ENCODE assay signal across 35 cellular contexts in genomic region chr13:26956532-26957142, GRCh38.
A peak's percentile ranks its signal among the peaks of the same experiment; 100 is the strongest.
DNase-seq lines count a peak whose midpoint lies in the region; ATAC-seq and TF ChIP-seq lines count a peak whose summit lies in the region.
"Had no signal": no experiment of that assay in that cellular context is flagged by ENCODE, and none has a peak within 500 bp of the region (broad histone marks: within the 10 kb centered on the region; RNA-seq: fewer than 3 reads in every experiment).

No MANE protein-coding gene starts in this region.

- no peaks in the 10 kb centered on the region for H3K4me1 Mint-ChIP-seq in activated CD4-positive, alpha-beta T cell treated with anti-CD3 and anti-CD28 coated beads for 36 hours
- no peaks in the 10 kb centered on the region for H3K4me1 Mint-ChIP-seq in endothelial cell (ENCODE audit: unreplicated experiment)
- H3K4me1 Mint-ChIP-seq: activated CD4-positive, alpha-beta memory T cell treated with anti-CD3 and anti-CD28 coated beads, Interleukin-2, amount 10 ng/mL, durations not matched to agents 7 days and 5 days; CD8-positive, alpha-beta memory T cell had no signal

- H3K9me2 ChIP-seq in HCT116 (ENCODE audit: insufficient read depth) = no peaks in the 10 kb centered on the region
- H3K9me2 ChIP-seq: SK-N-SH had no signal

- peaks cover 13% of the 10 kb centered on the region for H3K27me3 ChIP-seq in HCT116 (ENCODE audit: insufficient read depth, low read length)
- no peaks in the 10 kb centered on the region for H3K27me3 ChIP-seq in Peyer's patch
- H3K27me3 ChIP-seq in liver (ENCODE audit: control insufficient read depth in 4 of 4, insufficient read depth in 4 of 4, low read length in 3 of 4) = no peaks in the 10 kb centered on the region
- no peaks in the 10 kb centered on the region for H3K27me3 ChIP-seq in transverse colon
- H3K27me3 ChIP-seq: BE2C had no signal

- no peak overlapping the region for H2AFZ ChIP-seq in HCT116 (ENCODE audit: low read depth, low read length, poor library complexity, severe bottlenecking)

- no peaks in the 10 kb centered on the region for H3K36me3 Mint-ChIP-seq in activated CD4-positive, alpha-beta T cell treated with anti-CD3 and anti-CD28 coated beads for 36 hours (ENCODE audit: low read depth)
- no peaks in the 10 kb centered on the region for H3K36me3 Mint-ChIP-seq in endothelial cell (ENCODE audit: low read depth, unreplicated experiment)
- H3K36me3 Mint-ChIP-seq: CD8-positive, alpha-beta memory T cell had no signal

- BruUV-seq in HCT116 (replicated peaks; lab: Mats Ljungman, UMichigan) = no TSS peak

- in situ Hi-C loops in transverse colon (cut with MboI; ENCODE audit: low pct_ligation_motif_present in 1 of 4, low pct_unique_long_range_greater_than_20kb in 1 of 4, low sequenced_read_pairs in 3 of 4) = loop anchor here in 1 of 4 donors (10.0 kb wide), 1 partner anchor 1018 kb away; no protein-coding TSS in a partner anchor

- H3K79me2 ChIP-seq in HCT116 (ENCODE audit: insufficient read depth, low read length) = no peaks in the 10 kb centered on the region

- no peaks in the 10 kb centered on the region for H3K4me1 ChIP-seq in HCT116 (ENCODE audit: control insufficient read depth in 1 of 2, insufficient read depth in 2 of 2, low read length in 2 of 2)
- H3K4me1 ChIP-seq in Peyer's patch = peaks cover 0 to 62% (median 9%) of the 10 kb centered on the region in 4 donors
- H3K4me1 ChIP-seq in liver (ENCODE audit: control insufficient read depth in 4 of 4, insufficient read depth in 4 of 4, low read length in 3 of 4) = peaks cover 2 to 20% (median 7%) of the 10 kb centered on the region in 4 donors
- peaks cover 30 to 88% (median 52%) of the 10 kb centered on the region in 4 donors for H3K4me1 ChIP-seq in transverse colon
- H3K4me1 ChIP-seq: BE2C, esophagus squamous epithelium, lower lobe of right lung, suprapubic skin had no signal

- H3K9me3 ChIP-seq in HCT116 (ENCODE audit: control insufficient read depth in 1 of 2, insufficient read depth in 1 of 2, low read depth in 1 of 2, low read length in 2 of 2) (no peaks in the 10 kb centered on the region), Peyer's patch (no peaks in the 10 kb centered on the region), liver (ENCODE audit: control insufficient read depth in 4 of 4, low read length in 3 of 4) (no peaks in the 10 kb centered on the region), transverse colon (no peaks in the 10 kb centered on the region)
- H3K9me3 ChIP-seq: adrenal gland, BE2C, esophagus squamous epithelium, heart right ventricle, lower lobe of right lung, SK-N-SH, suprapubic skin had no signal

- H3K27ac ChIP-seq in HCT116 (ENCODE audit: low read depth, low read length) = no peak overlapping the region
- peak overlapping the region in 3 of 4 donors; percentile 40 to 75 (median 74) for H3K27ac ChIP-seq in Peyer's patch
- H3K27ac ChIP-seq in liver (ENCODE audit: low read depth in 1 of 2, low read length in 2 of 2) = no peak overlapping the region
- peak overlapping the region; percentile 81 to 91 (median 82) for H3K27ac ChIP-seq in transverse colon
- H3K27ac ChIP-seq: adrenal gland, esophagus squamous epithelium, heart right ventricle, lower lobe of right lung, skin epidermis, suprapubic skin had no signal

- CTCF ChIA-PET in HCT116 (lab: Charles Lee) = no interaction called here
- CTCF ChIA-PET in activated CD4-positive, alpha-beta T cell treated with anti-CD3 and anti-CD28 coated beads for 36 hours (lab: Charles Lee) = interaction anchor here (1.7 kb wide), 1 partner anchor 11 kb away, joined by 4 read pairs; no protein-coding TSS in a partner anchor

- peaks cover 2% of the 10 kb centered on the region for H3K27me3 Mint-ChIP-seq in activated CD4-positive, alpha-beta T cell treated with anti-CD3 and anti-CD28 coated beads for 36 hours
- H3K27me3 Mint-ChIP-seq in endothelial cell (ENCODE audit: unreplicated experiment) = peaks cover 7% of the 10 kb centered on the region

- POLR2A ChIA-PET in HCT116 (lab: Charles Lee) = no interaction called here
- POLR2A ChIA-PET in activated CD4-positive, alpha-beta T cell treated with anti-CD3 and anti-CD28 coated beads for 36 hours (lab: Charles Lee) = no interaction called here

- H4K20me1 ChIP-seq in HCT116 (ENCODE audit: insufficient read depth) = no peaks in the 10 kb centered on the region

- H3K4me3 Mint-ChIP-seq in activated CD4-positive, alpha-beta T cell treated with anti-CD3 and anti-CD28 coated beads for 36 hours = no peak overlapping the region
- H3K4me3 Mint-ChIP-seq in endothelial cell (ENCODE audit: unreplicated experiment) = no peak overlapping the region
- H3K4me3 Mint-ChIP-seq: activated CD4-positive, alpha-beta memory T cell treated with anti-CD3 and anti-CD28 coated beads, Interleukin-2, amount 10 ng/mL, durations not matched to agents 7 days and 5 days; activated naive CD4-positive, alpha-beta T cell treated with anti-CD3 and anti-CD28 coated beads for 36 hours; activated T-helper 1 cell treated with anti-CD3 and anti-CD28 coated beads, Interleukin-12 subunit alpha, Interleukin-12 subunit beta, Interleukin-2, Interleukin-4 antibody, amounts not matched to agents 30 ng/mL and 10 ng/mL and 1 ng/mL, durations not matched to agents 14 hours and 24 hours and 36 hours; CD8-positive, alpha-beta memory T cell; dendritic cell treated with granulocyte-macrophage colony-stimulating factor and Interleukin-4, amounts not matched to agents 40 ng/mL and 50 ng/mL, for 4 days; nephron; T-helper 1 cell treated with Interleukin-12 subunit alpha and Interleukin-12 subunit beta and Interleukin-4 antibody, amounts not matched to agents 30 μg/mL and 1 μg/mL, for 36 hours had no signal

- TF ChIP-seq POLR2A in HCT116 (IDR thresholded peaks at IDR 0.05; ENCODE audit: borderline replicate concordance, extremely low read depth, insufficient read depth, insufficient read length) = no peak
- TF ChIP-seq POLR2A in Peyer's patch (IDR thresholded peaks at IDR 0.05) = no peak
- no peak for TF ChIP-seq POLR2A in transverse colon (IDR thresholded peaks at IDR 0.05)

- RAD21 ChIA-PET in HCT116 (lab: Charles Lee; ENCODE audit: low non-redundant PET in 1 of 2, low total read pairs in 2 of 2, uncharacterized antibody in 2 of 2, unreplicated experiment in 2 of 2) = no interaction called here

- TF ChIP-seq CTCF in HCT116 (IDR thresholded peaks at IDR 0.05 in 2 of 3, conservative IDR thresholded peaks at IDR 0.05 in 1 of 3; ENCODE audit: borderline replicate concordance in 1 of 3, insufficient read depth in 1 of 3, low read depth in 2 of 3, low read length in 2 of 3) (no peak), Peyer's patch (IDR thresholded peaks at IDR 0.05) (no peak), liver (IDR thresholded peaks at IDR 0.05; ENCODE audit: low read depth, low read length, missing input control) (no peak), transverse colon (IDR thresholded peaks at IDR 0.05) (no peak), endothelial cell (IDR thresholded peaks at IDR 0.05; ENCODE audit: unreplicated experiment) (no peak)

- intact Hi-C loops in HCT116 (cut with micrococcal nuclease) = no loop called here
- intact Hi-C loops in transverse colon (cut with DNase I; ENCODE audit: low total_unique reads) = no loop called here
- intact Hi-C loops in activated CD4-positive, alpha-beta T cell treated with anti-CD3 and anti-CD28 coated beads for 36 hours (cut with DNase I, micrococcal nuclease) = no loop called here

- 34% methylated on average over 9 of the region's 9 CpGs for WGBS in liver
- 15 to 22% methylated on average over 8 to 9 of the region's 9 CpGs for WGBS in transverse colon (ENCODE audit: low coverage in 1 of 2), 2 donors

- TF ChIP-seq RAD21 in HCT116 (IDR thresholded peaks at IDR 0.05; ENCODE audit: low read depth) (no peak), liver (IDR thresholded peaks at IDR 0.05) (no peak)

- ATAC-seq in HCT116 = no peak
- no peak for ATAC-seq in activated CD4-positive, alpha-beta T cell treated with anti-CD3 and anti-CD28 coated beads for 36 hours
- ATAC-seq: heart right ventricle, lower lobe of right lung, Right ventricle myocardium inferior had no signal

- no peak for DNase-seq in HCT116 (ENCODE audit: low read depth, low spot score)
- DNase-seq in Peyer's patch = peak in 1 of 3 donors; percentile 71
- peak; percentile 72 for DNase-seq in transverse colon
- DNase-seq in activated CD4-positive, alpha-beta T cell treated with anti-CD3 and anti-CD28 coated beads for 36 hours = no peak
- DNase-seq in endothelial cell (ENCODE audit: low spot score) = no peak
- no peak for DNase-seq in NCI-H526 (lab: John Stamatoyannopoulos, UW)
- DNase-seq: ACHN; activated CD4-positive, alpha-beta memory T cell treated with anti-CD3 and anti-CD28 coated beads, Interleukin-2, amount 10 ng/mL, durations not matched to agents 7 days and 5 days; activated CD4-positive, CD25-positive, alpha-beta regulatory T cell treated with anti-CD3 and anti-CD28 coated beads, Interleukin-2, amount 50 U/mL, for 72 hours; activated CD8-positive, alpha-beta memory T cell treated with anti-CD3 and anti-CD28 coated beads, Interleukin-2, amount 50 U/mL, for 4 hours; activated naive CD4-positive, alpha-beta T cell treated with anti-CD3 and anti-CD28 coated beads for 36 hours; BE2C; CD8-positive, alpha-beta memory T cell; central memory CD4-positive, alpha-beta T cell; esophagus squamous epithelium; foreskin melanocyte; HCEC 1CT; heart right ventricle; kidney; lower lobe of right lung; NCI-H1105; NCI-H187 treated with DMSO at 0.1 percent for 48 hours; NCI-H524; PC-3; SK-N-SH; stimulated activated naive CD4-positive, alpha-beta T cell treated with Interleukin-2 at 50 U/mL for 16 hours had no signal

- H3K9me3 Mint-ChIP-seq in activated CD4-positive, alpha-beta T cell treated with anti-CD3 and anti-CD28 coated beads for 36 hours (ENCODE audit: low read depth) = no peaks in the 10 kb centered on the region
- H3K9me3 Mint-ChIP-seq in endothelial cell (ENCODE audit: unreplicated experiment) = no peaks in the 10 kb centered on the region
- H3K9me3 Mint-ChIP-seq: activated CD4-positive, alpha-beta memory T cell treated with anti-CD3 and anti-CD28 coated beads, Interleukin-2, amount 10 ng/mL, durations not matched to agents 7 days and 5 days; activated naive CD4-positive, alpha-beta T cell treated with anti-CD3 and anti-CD28 coated beads for 36 hours; activated T-helper 1 cell treated with anti-CD3 and anti-CD28 coated beads, Interleukin-12 subunit alpha, Interleukin-12 subunit beta, Interleukin-2, Interleukin-4 antibody, amounts not matched to agents 30 ng/mL and 10 ng/mL and 1 ng/mL, durations not matched to agents 14 hours and 24 hours and 36 hours; CD8-positive, alpha-beta memory T cell; dendritic cell treated with granulocyte-macrophage colony-stimulating factor and Interleukin-4, amounts not matched to agents 40 ng/mL and 50 ng/mL, for 4 days; nephron; T-helper 1 cell treated with Interleukin-12 subunit alpha and Interleukin-12 subunit beta and Interleukin-4 antibody, amounts not matched to agents 30 μg/mL and 1 μg/mL, for 36 hours had no signal

- peak; percentile 56 for TF ChIP-seq EP300 in transverse colon (IDR thresholded peaks at IDR 0.05; ENCODE audit: low read depth)

- no peak overlapping the region for H3K4me2 ChIP-seq in HCT116 (ENCODE audit: low read length)
- H3K4me2 ChIP-seq: SK-N-SH had no signal

- no peak overlapping the region for H3K9ac ChIP-seq in HCT116 (ENCODE audit: low read length)
- no peak overlapping the region for H3K9ac ChIP-seq in liver (ENCODE audit: low read depth in 1 of 2, low read length in 2 of 2)
- H3K9ac ChIP-seq: SK-N-SH had no signal

- H3K4me3 ChIP-seq in HCT116 (replicated peaks in 1 of 2; ENCODE audit: low read depth in 1 of 2, low read length in 2 of 2) (no peak overlapping the region), Peyer's patch (no peak overlapping the region), liver (ENCODE audit: low read depth in 1 of 3, low read length in 3 of 3) (no peak overlapping the region), transverse colon (no peak overlapping the region)
- H3K4me3 ChIP-seq: adrenal gland, esophagus squamous epithelium, heart right ventricle, lower lobe of right lung, skin epidermis, suprapubic skin had no signal

- no peak overlapping the region for H3K27ac Mint-ChIP-seq in activated CD4-positive, alpha-beta T cell treated with anti-CD3 and anti-CD28 coated beads for 36 hours
- H3K27ac Mint-ChIP-seq in endothelial cell (ENCODE audit: unreplicated experiment) = no peak overlapping the region
- H3K27ac Mint-ChIP-seq: activated CD4-positive, alpha-beta memory T cell treated with anti-CD3 and anti-CD28 coated beads, Interleukin-2, amount 10 ng/mL, durations not matched to agents 7 days and 5 days; activated naive CD4-positive, alpha-beta T cell treated with anti-CD3 and anti-CD28 coated beads for 36 hours; activated T-helper 1 cell treated with anti-CD3 and anti-CD28 coated beads, Interleukin-12 subunit alpha, Interleukin-12 subunit beta, Interleukin-2, Interleukin-4 antibody, amounts not matched to agents 30 ng/mL and 10 ng/mL and 1 ng/mL, durations not matched to agents 14 hours and 24 hours and 36 hours; CD8-positive, alpha-beta memory T cell; dendritic cell treated with granulocyte-macrophage colony-stimulating factor and Interleukin-4, amounts not matched to agents 40 ng/mL and 50 ng/mL, for 4 days; nephron; T-helper 1 cell treated with Interleukin-12 subunit alpha and Interleukin-12 subunit beta and Interleukin-4 antibody, amounts not matched to agents 30 μg/mL and 1 μg/mL, for 36 hours had no signal

- H3K36me3 ChIP-seq in HCT116 (ENCODE audit: control insufficient read depth in 1 of 2, insufficient read depth in 2 of 2, low read length in 2 of 2) (no peaks in the 10 kb centered on the region), Peyer's patch (no peaks in the 10 kb centered on the region), liver (ENCODE audit: control insufficient read depth in 4 of 4, insufficient read depth in 3 of 4, low read depth in 1 of 4, low read length in 3 of 4) (no peaks in the 10 kb centered on the region), transverse colon (no peaks in the 10 kb centered on the region)
- H3K36me3 ChIP-seq: adrenal gland, BE2C, esophagus squamous epithelium, heart right ventricle, lower lobe of right lung, suprapubic skin had no signal

Comparison
In these comparisons a context has a peak if more than half of its experiments do, and no peak if none do; other contexts are left out.
1. H3K27ac ChIP-seq: peak in Peyer's patch (3 of 4) and transverse colon (4 of 4); none in HCT116 (single experiment) and liver (0 of 2).